ENCODE assay signal across 18 cellular contexts in the genomic region with DNA sequence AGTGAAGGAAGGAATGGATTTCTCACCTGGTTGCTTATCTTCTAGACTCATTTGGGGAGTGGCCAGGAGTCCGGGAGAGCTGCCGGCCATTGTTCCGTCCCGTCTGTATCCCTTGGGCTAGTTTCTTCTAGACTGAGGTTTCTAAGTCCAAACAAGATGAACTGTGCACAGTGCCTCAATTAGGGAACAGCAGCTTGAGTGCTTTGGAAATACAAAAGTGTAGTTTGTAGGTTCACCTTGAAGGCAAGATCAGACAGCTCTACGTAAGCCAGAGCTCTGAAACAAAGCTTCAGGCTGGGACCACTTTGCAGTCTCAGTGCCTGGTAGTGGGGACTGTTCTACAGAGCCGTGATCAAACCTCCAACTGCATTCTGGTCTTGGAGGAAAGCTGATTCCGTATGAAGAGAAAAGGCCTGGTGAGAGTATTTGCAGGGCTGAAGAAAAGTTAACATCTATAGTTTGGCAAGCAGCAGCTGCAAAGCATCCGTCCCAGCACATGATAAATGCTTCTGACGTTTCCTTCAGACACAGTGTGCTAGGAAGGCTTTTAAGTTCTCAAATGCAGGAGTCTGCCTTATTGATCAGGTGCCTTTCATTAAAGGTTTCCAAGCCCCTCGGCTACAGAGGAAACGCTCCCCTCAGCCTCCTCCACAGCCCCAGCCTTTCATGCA.
DNase-seq lines count a peak whose midpoint lies in the region; FAIRE-seq and TF ChIP-seq lines count a peak whose summit lies in the region.
"Had no signal": no experiment of that assay in that cellular context is flagged by ENCODE, and none has a peak within 500 bp of the region (broad histone marks: within the 10 kb centered on the region; RNA-seq: fewer than 3 reads in every experiment).

No MANE protein-coding gene starts in this region.

- no peak overlapping the region for H3K4me3 ChIP-seq in hepatocyte
- no peak overlapping the region for H3K4me3 ChIP-seq in trophoblast cell (ENCODE audit: low read depth, low read length)
- H3K4me3 ChIP-seq: Peyer's patch had no signal

- no peak overlapping the region for H4K91ac ChIP-seq in trophoblast cell (ENCODE audit: low read depth, low read length)

- no peaks in the 10 kb centered on the region for H3K9me3 ChIP-seq in hepatocyte (ENCODE audit: low read depth)
- H3K9me3 ChIP-seq in trophoblast cell (ENCODE audit: insufficient read depth, low read depth, low read length): no peaks in the 10 kb centered on the region
- H3K9me3 ChIP-seq: Peyer's patch had no signal

- H3K9me3 Mint-ChIP-seq in brain: no peaks in the 10 kb centered on the region

- peak overlapping the region in 2 of 5 experiments; percentile 17 to 74 for H3K4me3 Mint-ChIP-seq in brain

- no peaks in the 10 kb centered on the region for H3K9me2 ChIP-seq in hepatocyte (replicated peaks; ENCODE audit: insufficient read depth)

- no peak overlapping the region for H2AFZ ChIP-seq in hepatocyte
- no peak overlapping the region for H2AFZ ChIP-seq in trophoblast cell (ENCODE audit: insufficient read depth, low read length, poor library complexity)

- H3K27ac ChIP-seq in hepatocyte: peak overlapping the region; percentile 58
- peak overlapping the region; percentile 24 for H3K27ac ChIP-seq in trophoblast cell (ENCODE audit: low read depth, low read length)
- H3K27ac ChIP-seq: C4-2B, Peyer's patch had no signal

- no peak for FAIRE-seq in GM19239 (lab: Jason Lieb, UNC)
- FAIRE-seq: D721Med, H1, HepG2 had no signal

- no peak overlapping the region for H2BK12ac ChIP-seq in trophoblast cell (ENCODE audit: low read length)

- H3K79me2 ChIP-seq in hepatocyte (no peaks in the 10 kb centered on the region), trophoblast cell (ENCODE audit: control insufficient read depth, insufficient read depth, low read length, poor library complexity) (no peaks in the 10 kb centered on the region)

- H3K4ac ChIP-seq in trophoblast cell (ENCODE audit: low read depth, low read length): no peak overlapping the region

- H2BK5ac ChIP-seq in trophoblast cell (ENCODE audit: low read depth, low read length, poor library complexity): no peak overlapping the region

- H3K36me3 Mint-ChIP-seq in brain: no peaks in the 10 kb centered on the region

- TF ChIP-seq CTCF in brain (conservative IDR thresholded peaks at IDR 0.05) (no peak), hepatocyte (IDR thresholded peaks at IDR 0.05; ENCODE audit: poor library complexity) (no peak)

- DNase-seq in SK-N-DZ (ENCODE audit: low spot score) (peak; percentile 90), hepatocyte (ENCODE audit: low spot score) (no peak), trophoblast cell (no peak), NCI-H146 treated with DMSO at 0.1 percent for 48 hours (lab: John Stamatoyannopoulos, UW; ENCODE audit: unreplicated experiment) (no peak), SW480 (ENCODE audit: low spot score) (no peak), GM19239 (ENCODE audit: insufficient read length, low spot score) (no peak)
- DNase-seq: KBM-7; NCI-H1436; NCI-H2081; NCI-H2171 treated with DMSO at 0.1 percent for 48 hours; NCI-H748 treated with DMSO at 0.1 percent for 48 hours; NK-92 treated with Interleukin-12 subunit alpha and Interleukin-12 subunit beta, amount 100 ng/mL, for 24 hours; Peyer's patch had no signal

- no peaks in the 10 kb centered on the region for H3K36me3 ChIP-seq in hepatocyte (replicated peaks; ENCODE audit: insufficient read depth, low read depth)
- peaks cover 7 to 9% of the 10 kb centered on the region in 2 experiments for H3K36me3 ChIP-seq in trophoblast cell (ENCODE audit: control insufficient read depth in 1 of 2, insufficient read depth in 2 of 2, low read length in 2 of 2)
- H3K36me3 ChIP-seq: Peyer's patch had no signal

- no peak overlapping the region for H3K18ac ChIP-seq in trophoblast cell (ENCODE audit: low read length)

- H3K27me3 ChIP-seq in hepatocyte: no peaks in the 10 kb centered on the region
- no peaks in the 10 kb centered on the region for H3K27me3 ChIP-seq in trophoblast cell (ENCODE audit: insufficient read depth, low read length)
- H3K27me3 ChIP-seq: Peyer's patch had no signal

- H3K79me1 ChIP-seq in trophoblast cell (ENCODE audit: low read length): peaks cover 11% of the 10 kb centered on the region

- no peaks in the 10 kb centered on the region for H4K20me1 ChIP-seq in hepatocyte (ENCODE audit: insufficient read depth, poor library complexity, severe bottlenecking)

- no peak overlapping the region for H3K14ac ChIP-seq in trophoblast cell (ENCODE audit: low read length)

- peak overlapping the region; percentile 43 to 94 (median 78) for H3K27ac Mint-ChIP-seq in brain

- no peak overlapping the region for H2BK120ac ChIP-seq in trophoblast cell (ENCODE audit: insufficient read depth, low read length, poor library complexity)

- H3K4me1 Mint-ChIP-seq in brain: peaks cover 86% of the 10 kb centered on the region

- no peak overlapping the region for H3K4me2 ChIP-seq in hepatocyte
- H3K4me2 ChIP-seq in trophoblast cell (ENCODE audit: low read length): no peak overlapping the region

- no peak overlapping the region for H3K23ac ChIP-seq in trophoblast cell (ENCODE audit: low read length)

- no peak overlapping the region for H2AK5ac ChIP-seq in trophoblast cell (ENCODE audit: low read length)

- H3K27me3 Mint-ChIP-seq in brain: peaks cover 12% of the 10 kb centered on the region

- no peak overlapping the region for H3K9ac ChIP-seq in trophoblast cell (ENCODE audit: low read length)

- 54% methylated on average over 11 of the region's 11 CpGs for WGBS in hepatocyte (ENCODE audit: low lambda C conversion rate, missing lambda C conversion rate)
- WGBS in trophoblast cell (ENCODE audit: extremely low coverage, insufficient coverage, insufficient read length): no CpG with 5 or more reads among the region's 11 CpGs

- H3K4me1 ChIP-seq in hepatocyte (ENCODE audit: insufficient read depth) (peaks cover 42% of the 10 kb centered on the region), trophoblast cell (ENCODE audit: control insufficient read depth in 1 of 2, insufficient read depth in 2 of 2, low read length in 2 of 2) (peaks cover 11 to 19% of the 10 kb centered on the region in 2 experiments)
- H3K4me1 ChIP-seq: Peyer's patch had no signal

- no peak overlapping the region for H4K12ac ChIP-seq in trophoblast cell (ENCODE audit: low read depth, low read length)

- no peak overlapping the region for H4K8ac ChIP-seq in trophoblast cell (ENCODE audit: low read depth, low read length)
